ENCODE assay signal across 28 cellular contexts in the genomic region with DNA sequence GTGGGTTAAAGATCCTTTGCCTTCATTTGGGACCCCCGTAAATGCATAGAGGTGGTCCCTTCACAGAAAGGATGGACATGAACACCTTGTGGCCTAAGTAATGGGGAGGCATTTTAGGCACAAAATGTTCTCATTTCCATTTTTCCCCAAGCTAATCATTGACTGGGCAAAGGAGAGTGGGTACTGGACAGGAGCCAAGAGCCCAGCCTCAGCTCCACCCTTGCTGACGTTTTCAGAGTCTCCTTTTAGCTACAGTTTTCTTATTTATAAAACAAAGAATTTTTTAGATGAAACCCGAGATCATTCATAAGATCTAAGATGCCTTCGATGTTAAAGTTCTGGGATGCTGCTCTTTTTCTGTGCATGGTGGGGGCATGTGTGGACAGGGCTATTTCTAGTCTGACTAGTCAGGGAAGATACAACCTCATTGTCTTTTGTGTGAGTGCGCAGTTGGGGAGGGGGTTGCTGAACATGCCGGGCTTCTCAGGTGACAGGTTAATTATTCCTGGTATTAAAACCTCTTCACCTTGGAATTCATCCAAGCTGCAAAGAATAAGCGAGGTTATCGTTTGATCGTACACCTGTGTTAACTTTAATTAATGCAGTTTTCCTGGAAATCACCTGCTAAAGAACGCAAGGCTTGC. TPM values are rescaled to one million over a fixed set of nuclear protein-coding genes. Genes with fewer than 3 reads are reported as not detected.
DNase-seq lines count a peak whose midpoint lies in the region; ATAC-seq, FAIRE-seq and TF ChIP-seq lines count a peak whose summit lies in the region.
"Had no signal": no experiment of that assay in that cellular context is flagged by ENCODE, and none has a peak within 500 bp of the region (broad histone marks: within the 10 kb centered on the region; RNA-seq: fewer than 3 reads in every experiment).

No MANE protein-coding gene starts in this region.

- no peak for FAIRE-seq in HTR-8/SVneo (lab: Jason Lieb, UNC)
- FAIRE-seq: GM12891, RCC 7860 had no signal

- DNase-seq in COLO668 (lab: John Stamatoyannopoulos, UW; ENCODE audit: unreplicated experiment) = peak; percentile 80
- DNase-seq in NCI-H146 (lab: John Stamatoyannopoulos, UW) = peak; percentile 70
- DNase-seq in NCI-H69 (lab: John Stamatoyannopoulos, UW) = peak; percentile 20
- DNase-seq in left lung = no peak
- DNase-seq in HTR-8/SVneo (ENCODE audit: insufficient read length, low spot score) = no peak
- no peak for DNase-seq in OCI-M1 (lab: John Stamatoyannopoulos, UW)
- no peak for DNase-seq in D341Med (ENCODE audit: low spot score)
- no peak for DNase-seq in activated CD4-positive, alpha-beta T cell treated with anti-CD3 and anti-CD28 coated beads for 1 hour
- DNase-seq: activated CD8-positive, alpha-beta memory T cell treated with anti-CD3 and anti-CD28 coated beads for 24 hours; activated naive CD4-positive, alpha-beta T cell; activated T-cell treated with anti-CD3 and anti-CD28 coated beads, Interleukin-2, amount 50 U/mL, for 1 hour; COR-L47; H9; IMR-90; left cardiac atrium; mesendoderm; naive B cell; NCI-H1048; NCI-H446 treated with DMSO at 0.1 percent for 48 hours; nucleus accumbens; stimulated activated CD4-positive, alpha-beta T cell treated with anti-CD3 and anti-CD28 coated beads, Interleukin-1b, Interleukin-23, amount 100 ng/mL, for 48 hours; T-helper 1 cell; upper lobe of left lung had no signal

- no peaks in the 10 kb centered on the region for H3K9me3 ChIP-seq in left lung
- H3K9me3 ChIP-seq: BLaER1, SJSA1, upper lobe of left lung had no signal

- H3K4me1 ChIP-seq in left lung = no peaks in the 10 kb centered on the region
- H3K4me1 ChIP-seq: upper lobe of left lung had no signal

- H3K36me3 ChIP-seq in left lung = no peaks in the 10 kb centered on the region
- H3K36me3 ChIP-seq: BLaER1, upper lobe of left lung had no signal

- intact Hi-C loops in left lung (cut with DNase I) = no loop called here

- no peak overlapping the region for H3K4me3 ChIP-seq in left lung
- H3K4me3 ChIP-seq: BLaER1, SJSA1, skin epidermis, upper lobe of left lung had no signal

- no peaks in the 10 kb centered on the region for H3K27me3 ChIP-seq in left lung
- H3K27me3 ChIP-seq: BLaER1, SJSA1, upper lobe of left lung had no signal

- no peak for TF ChIP-seq CTCF in left lung (IDR thresholded peaks at IDR 0.05)

- H3K27ac ChIP-seq in left lung = no peak overlapping the region
- H3K27ac ChIP-seq: BLaER1, SJSA1, skin epidermis, upper lobe of left lung had no signal

- ATAC-seq in left lung = peak; percentile 22
- ATAC-seq: left cardiac atrium had no signal

RNA-seq across cellular contexts. Expression of a gene that starts 48.4 kb away (rescaled TPM):
- 10 to 100 TPM in 1 of 2 donors, under 1 TPM in 1; 0.29 to 28.7 TPM for total RNA-seq in left lung

Comparison
In these comparisons a context has a peak if more than half of its experiments do, and no peak if none do; other contexts are left out.
1. DNase-seq: peak in COLO668 (single experiment), NCI-H146 (single experiment) and NCI-H69 (single experiment); none in left lung (0 of 2), HTR-8/SVneo (single experiment), OCI-M1 (single experiment), D341Med (single experiment) and activated CD4-positive, alpha-beta T cell treated with anti-CD3 and anti-CD28 coated beads for 1 hour (single experiment).